In genomic region chr15:37134699-37135131, GRCh38 we compare ENCODE assay signal across 9 cellular contexts. TPM values are rescaled to one million over a fixed set of nuclear protein-coding genes. Genes with fewer than 3 reads are reported as not detected.
DNase-seq lines count a peak whose midpoint lies in the region; ATAC-seq and TF ChIP-seq lines count a peak whose summit lies in the region.
"Had no signal": no experiment of that assay in that cellular context is flagged by ENCODE, and none has a peak within 500 bp of the region (broad histone marks: within the 10 kb centered on the region; RNA-seq: fewer than 3 reads in every experiment).

No MANE protein-coding gene starts in this region.

- no peaks in the 10 kb centered on the region for H4K20me1 ChIP-seq in OCI-LY1 (ENCODE audit: insufficient read depth, low read length)

- no peaks in the 10 kb centered on the region for H3K36me3 ChIP-seq in OCI-LY1 (ENCODE audit: insufficient read depth, low read length)

- peaks cover 29% of the 10 kb centered on the region for H3K27me3 Mint-ChIP-seq in osteocyte (ENCODE audit: unreplicated experiment)
- peaks cover 3% of the 10 kb centered on the region for H3K27me3 Mint-ChIP-seq in activated CD8-positive, alpha-beta T cell treated with anti-CD3 and anti-CD28 coated beads, Interleukin-2, amount 10 ng/mL, durations not matched to agents 7 days and 5 days (ENCODE audit: low read depth)

- TF ChIP-seq CTCF in AG04450 (IDR thresholded peaks at IDR 0.05; ENCODE audit: low read depth, low read length) (peak; percentile 84), OCI-LY1 (IDR thresholded peaks at IDR 0.05; ENCODE audit: low read length) (peak; percentile 48), epithelial cell of proximal tubule (conservative IDR thresholded peaks at IDR 0.05; ENCODE audit: low read depth, low read length) (peak; percentile 73), osteocyte (IDR thresholded peaks at IDR 0.05) (peak; percentile 69)

- H3K9ac ChIP-seq in OCI-LY1 (ENCODE audit: low read length) = no peak overlapping the region

- peak; percentile 61 for ATAC-seq in GM18907 (IDR thresholded peaks at IDR 0.05; ENCODE audit: unreplicated experiment)
- no peak for ATAC-seq in activated CD8-positive, alpha-beta T cell treated with anti-CD3 and anti-CD28 coated beads, Interleukin-2, amount 10 ng/mL, durations not matched to agents 7 days and 5 days

- CTCF ChIA-PET in AG04450 (lab: Charles Lee) = interaction anchor here (0.6 to 5.7 kb wide), 20 partner anchors 11 to 1612 kb away, joined by 3 to 87 read pairs (median 4); partner anchors contain the start of gene MEIS2
- CTCF ChIA-PET in activated CD8-positive, alpha-beta T cell treated with anti-CD3 and anti-CD28 coated beads, Interleukin-2, amount 10 ng/mL, durations not matched to agents 7 days and 5 days (lab: Charles Lee) = interaction anchor here (0.6 kb wide), 1 partner anchor 57 kb away, joined by 4 read pairs; no protein-coding TSS in a partner anchor

- POLR2A ChIA-PET in AG04450 (lab: Yijun Ruan, JAX) = no interaction called here
- POLR2A ChIA-PET in activated CD8-positive, alpha-beta T cell treated with anti-CD3 and anti-CD28 coated beads, Interleukin-2, amount 10 ng/mL, durations not matched to agents 7 days and 5 days (lab: Charles Lee) = no interaction called here

- H3K27ac ChIP-seq in AG04450 (ENCODE audit: low read depth, low read length) (no peak overlapping the region), OCI-LY1 (ENCODE audit: low read depth, low read length, poor library complexity, severe bottlenecking) (no peak overlapping the region), substantia nigra (ENCODE audit: low read depth, low read length, poor library complexity, severe bottlenecking) (no peak overlapping the region)
- H3K27ac ChIP-seq: epithelial cell of prostate had no signal

- peaks cover 19% of the 10 kb centered on the region for H3K4me1 Mint-ChIP-seq in osteocyte (ENCODE audit: unreplicated experiment)
- H3K4me1 Mint-ChIP-seq in activated CD8-positive, alpha-beta T cell treated with anti-CD3 and anti-CD28 coated beads, Interleukin-2, amount 10 ng/mL, durations not matched to agents 7 days and 5 days (ENCODE audit: low read depth) = no peaks in the 10 kb centered on the region

- H3K9me3 Mint-ChIP-seq in osteocyte (ENCODE audit: unreplicated experiment) = no peaks in the 10 kb centered on the region
- H3K9me3 Mint-ChIP-seq in activated CD8-positive, alpha-beta T cell treated with anti-CD3 and anti-CD28 coated beads, Interleukin-2, amount 10 ng/mL, durations not matched to agents 7 days and 5 days (ENCODE audit: insufficient read depth) = no peaks in the 10 kb centered on the region

- H3K4me3 ChIP-seq in AG04450 (ENCODE audit: low read depth, low read length) (no peak overlapping the region), OCI-LY1 (ENCODE audit: low read depth, low read length, poor library complexity, severe bottlenecking) (no peak overlapping the region), epithelial cell of proximal tubule (ENCODE audit: low read depth, low read length) (no peak overlapping the region)

- H3K27me3 ChIP-seq in AG04450 (ENCODE audit: control insufficient read depth, insufficient read depth, low read length) (no peaks in the 10 kb centered on the region), OCI-LY1 (ENCODE audit: insufficient read depth, low read length) (no peaks in the 10 kb centered on the region)

- H3F3A ChIP-seq in OCI-LY1 (ENCODE audit: insufficient read depth, low read length) = no peaks in the 10 kb centered on the region

- H3K9me2 ChIP-seq in OCI-LY1 (ENCODE audit: low read depth, low read length) = no peaks in the 10 kb centered on the region

- H3K9me3 ChIP-seq in AG04450 (ENCODE audit: control insufficient read depth, insufficient read depth, low read length) (no peaks in the 10 kb centered on the region), OCI-LY1 (ENCODE audit: low read length) (no peaks in the 10 kb centered on the region)

- no peak overlapping the region for H3K27ac Mint-ChIP-seq in osteocyte (ENCODE audit: unreplicated experiment)
- H3K27ac Mint-ChIP-seq in activated CD8-positive, alpha-beta T cell treated with anti-CD3 and anti-CD28 coated beads, Interleukin-2, amount 10 ng/mL, durations not matched to agents 7 days and 5 days = no peak overlapping the region

- H3K4me3 Mint-ChIP-seq in osteocyte (ENCODE audit: unreplicated experiment) = no peak overlapping the region
- no peak overlapping the region for H3K4me3 Mint-ChIP-seq in activated CD8-positive, alpha-beta T cell treated with anti-CD3 and anti-CD28 coated beads, Interleukin-2, amount 10 ng/mL, durations not matched to agents 7 days and 5 days

- no peaks in the 10 kb centered on the region for H3K36me3 Mint-ChIP-seq in osteocyte (ENCODE audit: unreplicated experiment)
- H3K36me3 Mint-ChIP-seq in activated CD8-positive, alpha-beta T cell treated with anti-CD3 and anti-CD28 coated beads, Interleukin-2, amount 10 ng/mL, durations not matched to agents 7 days and 5 days (ENCODE audit: low read depth) = no peaks in the 10 kb centered on the region

- no peaks in the 10 kb centered on the region for H3K79me2 ChIP-seq in OCI-LY1 (ENCODE audit: insufficient read depth, low read length)

- no peaks in the 10 kb centered on the region for H3K4me1 ChIP-seq in OCI-LY1 (ENCODE audit: insufficient read depth, low read length, severe bottlenecking)

- no peak overlapping the region for H3K4me2 ChIP-seq in OCI-LY1 (ENCODE audit: low read length)

- no peak overlapping the region for H2AFZ ChIP-seq in OCI-LY1 (ENCODE audit: low read length)

- DNase-seq in AG04450 (ENCODE audit: low read depth, low spot score) (no peak), epithelial cell of proximal tubule (ENCODE audit: low read depth) (no peak), osteocyte (ENCODE audit: extremely low spot score, unreplicated experiment) (no peak), substantia nigra (lab: John Stamatoyannopoulos, UW) (no peak)
- no peak for DNase-seq in activated CD4-positive, alpha-beta T cell treated with anti-CD3 and anti-CD28 coated beads, Interleukin-2, amount 50 U/mL, for 1 hour
- no peak for DNase-seq in activated CD8-positive, alpha-beta T cell treated with anti-CD3 and anti-CD28 coated beads, Interleukin-2, amount 10 ng/mL, durations not matched to agents 7 days and 5 days

RNA-seq across cellular contexts. Expression of gene MEIS2, which starts 34.4 kb away (rescaled TPM):
- 31.7 and 33.4 TPM in 2 replicates for polyA plus RNA-seq in AG04450 (2011; rRNA removed)
- 50.0 and 50.6 TPM in 2 replicates for polyA minus RNA-seq in AG04450 (2011; rRNA and poly(A)+ RNA removed)
- total RNA-seq in epithelial cell of proximal tubule (9.1 and 14.0 TPM in 2 replicates), osteocyte (79.9 and 82.8 TPM in 2 replicates)
- total RNA-seq in activated CD8-positive, alpha-beta T cell treated with anti-CD3 and anti-CD28 coated beads, Interleukin-2, amount 10 ng/mL, durations not matched to agents 7 days and 5 days = not detected

Comparison
In these comparisons a context has a peak if more than half of its experiments do, and no peak if none do; other contexts are left out.
1. RNA of gene MEIS2, which starts 34.4 kb away (total RNA-seq): 79.9 to 82.8 TPM in osteocyte and 9.1 to 14.0 TPM in epithelial cell of proximal tubule; not detected in activated CD8-positive, alpha-beta T cell treated with anti-CD3 and anti-CD28 coated beads, Interleukin-2, amount 10 ng/mL, durations not matched to agents 7 days and 5 days; every median in the first group is over 10 times any median in the second.
2. Peak in every context shown above with its lines, with median percentiles within 50 percentile points of each other: CTCF ChIP-seq.